Comparison of ENCODE assay signal across 17 cellular contexts in genomic region chr21:26404288-26404687, GRCh38.
DNase-seq lines count a peak whose midpoint lies in the region; ATAC-seq and TF ChIP-seq lines count a peak whose summit lies in the region.
"Had no signal": no experiment of that assay in that cellular context is flagged by ENCODE, and none has a peak within 500 bp of the region (broad histone marks: within the 10 kb centered on the region; RNA-seq: fewer than 3 reads in every experiment).

No MANE protein-coding gene starts in this region.

- ATAC-seq in activated CD4-positive, alpha-beta T cell treated with anti-CD3 and anti-CD28 coated beads for 36 hours, result no peak
- no peak for ATAC-seq in left colon
- no peak for ATAC-seq in HG02588 (IDR thresholded peaks at IDR 0.05; ENCODE audit: unreplicated experiment)
- ATAC-seq in HG03097 (IDR thresholded peaks at IDR 0.05; ENCODE audit: low FRiP score, unreplicated experiment), result no peak
- ATAC-seq: A549, GM12878, HepG2 had no signal

- H3K36me3 Mint-ChIP-seq in activated CD4-positive, alpha-beta T cell treated with anti-CD3 and anti-CD28 coated beads, Interleukin-2, amount 10 ng/mL, durations not matched to agents 24 days and 14 days (ENCODE audit: low read depth), result no peaks in the 10 kb centered on the region
- H3K36me3 Mint-ChIP-seq in activated CD4-positive, alpha-beta T cell treated with anti-CD3 and anti-CD28 coated beads for 36 hours (ENCODE audit: low read depth), result no peaks in the 10 kb centered on the region
- no peaks in the 10 kb centered on the region for H3K36me3 Mint-ChIP-seq in nephron progenitor cell (ENCODE audit: low read depth)
- H3K36me3 Mint-ChIP-seq: CD14-positive monocyte; CD4-positive, alpha-beta memory T cell; IgD-negative memory B cell had no signal

- POLR2A ChIA-PET in activated CD4-positive, alpha-beta T cell treated with anti-CD3 and anti-CD28 coated beads for 36 hours (lab: Charles Lee), result no interaction called here

- intact Hi-C loops in activated CD4-positive, alpha-beta T cell treated with anti-CD3 and anti-CD28 coated beads, Interleukin-2, amount 10 ng/mL, durations not matched to agents 24 days and 14 days (cut with micrococcal nuclease), result no loop called here
- intact Hi-C loops in activated CD4-positive, alpha-beta T cell treated with anti-CD3 and anti-CD28 coated beads for 36 hours (cut with DNase I, micrococcal nuclease), result no loop called here
- intact Hi-C loops in left colon (cut with DNase I, micrococcal nuclease), result no loop called here

- peaks cover 10% of the 10 kb centered on the region for H3K9me3 Mint-ChIP-seq in activated CD4-positive, alpha-beta T cell treated with anti-CD3 and anti-CD28 coated beads, Interleukin-2, amount 10 ng/mL, durations not matched to agents 24 days and 14 days
- H3K9me3 Mint-ChIP-seq in activated CD4-positive, alpha-beta T cell treated with anti-CD3 and anti-CD28 coated beads for 36 hours (ENCODE audit: low read depth), result no peaks in the 10 kb centered on the region
- peaks cover 13% of the 10 kb centered on the region for H3K9me3 Mint-ChIP-seq in nephron progenitor cell

- no peak for TF ChIP-seq CTCF in nephron progenitor cell (IDR thresholded peaks at IDR 0.05)

- DNase-seq in activated CD4-positive, alpha-beta T cell treated with anti-CD3 and anti-CD28 coated beads, Interleukin-2, amount 10 ng/mL, durations not matched to agents 24 days and 14 days, result no peak
- no peak for DNase-seq in activated CD4-positive, alpha-beta T cell treated with anti-CD3 and anti-CD28 coated beads for 36 hours
- peak; percentile 22 for DNase-seq in left kidney (ENCODE audit: low read depth, low spot score)
- no peak for DNase-seq in nephron progenitor cell
- DNase-seq in left colon, result no peak
- DNase-seq: CD4-positive, alpha-beta memory T cell; DMS153; DMS79 treated with DMSO at 0.1 percent for 48 hours; GM23248; HCEC 1CT had no signal

- peaks cover 2% of the 10 kb centered on the region for H3K27me3 Mint-ChIP-seq in activated CD4-positive, alpha-beta T cell treated with anti-CD3 and anti-CD28 coated beads, Interleukin-2, amount 10 ng/mL, durations not matched to agents 24 days and 14 days
- H3K27me3 Mint-ChIP-seq in activated CD4-positive, alpha-beta T cell treated with anti-CD3 and anti-CD28 coated beads for 36 hours, result no peaks in the 10 kb centered on the region
- no peaks in the 10 kb centered on the region for H3K27me3 Mint-ChIP-seq in nephron progenitor cell (ENCODE audit: low read depth, poor library complexity)
- H3K27me3 Mint-ChIP-seq: CD4-positive, alpha-beta memory T cell; IgD-negative memory B cell had no signal

- H3K4me1 Mint-ChIP-seq in activated CD4-positive, alpha-beta T cell treated with anti-CD3 and anti-CD28 coated beads, Interleukin-2, amount 10 ng/mL, durations not matched to agents 24 days and 14 days, result peaks cover 5% of the 10 kb centered on the region
- peaks cover 6% of the 10 kb centered on the region for H3K4me1 Mint-ChIP-seq in activated CD4-positive, alpha-beta T cell treated with anti-CD3 and anti-CD28 coated beads for 36 hours
- H3K4me1 Mint-ChIP-seq in nephron progenitor cell, result peaks cover 44% of the 10 kb centered on the region

- CTCF ChIA-PET in activated CD4-positive, alpha-beta T cell treated with anti-CD3 and anti-CD28 coated beads for 36 hours (lab: Charles Lee), result interaction anchor here (0.6 to 1.1 kb wide), 2 partner anchors 10 to 13 kb away, joined by 3 read pairs; no protein-coding TSS in a partner anchor

- H3K4me3 Mint-ChIP-seq in activated CD4-positive, alpha-beta T cell treated with anti-CD3 and anti-CD28 coated beads, Interleukin-2, amount 10 ng/mL, durations not matched to agents 24 days and 14 days, result no peak overlapping the region
- H3K4me3 Mint-ChIP-seq in activated CD4-positive, alpha-beta T cell treated with anti-CD3 and anti-CD28 coated beads for 36 hours, result no peak overlapping the region
- no peak overlapping the region for H3K4me3 Mint-ChIP-seq in nephron progenitor cell
- H3K4me3 Mint-ChIP-seq: CD14-positive monocyte; CD4-positive, alpha-beta memory T cell; IgD-negative memory B cell had no signal

- peak overlapping the region; percentile 9 for H3K27ac Mint-ChIP-seq in activated CD4-positive, alpha-beta T cell treated with anti-CD3 and anti-CD28 coated beads, Interleukin-2, amount 10 ng/mL, durations not matched to agents 24 days and 14 days
- H3K27ac Mint-ChIP-seq in activated CD4-positive, alpha-beta T cell treated with anti-CD3 and anti-CD28 coated beads for 36 hours, result no peak overlapping the region
- H3K27ac Mint-ChIP-seq in nephron progenitor cell, result peak overlapping the region; percentile 73
- H3K27ac Mint-ChIP-seq: CD14-positive monocyte; CD4-positive, alpha-beta memory T cell had no signal
